28 cellular contexts compared by ENCODE assay signal in genomic region chr1:58794585-58794984, GRCh38.
"Had no signal": no experiment of that assay in that cellular context is flagged by ENCODE, and none has a peak within 500 bp of the region (broad histone marks: within the 10 kb centered on the region; RNA-seq: fewer than 3 reads in every experiment).

No MANE protein-coding gene starts in this region.

- H3K27ac Mint-ChIP-seq: natural killer cell treated with Interleukin-12 subunit alpha and Interleukin-12 subunit beta and Interleukin-15 and Interleukin-18, amount 100 ng/mL, for 72 hours; nephron progenitor cell; stimulated activated effector memory CD8-positive, alpha-beta T cell treated with anti-CD3 and anti-CD28 coated beads, Interleukin-12 subunit alpha, Interleukin-12 subunit beta, amount 100 ng/mL, for 72 hours; stimulated activated naive B cell treated with anti-CD40 and anti-IgM and Interleukin-4, amounts not matched to agents 10 μg/mL and 1 μg/mL and 100 μg/mL, for 72 hours; stimulated activated naive CD8-positive, alpha-beta T cell treated with anti-CD3 and anti-CD28 coated beads, Interleukin-15, Interleukin-2, amounts not matched to agents 100 ng/mL and 50 ng/mL, for 24 hours had no signal

- H3K36me3 Mint-ChIP-seq: natural killer cell treated with Interleukin-12 subunit alpha and Interleukin-12 subunit beta and Interleukin-15 and Interleukin-18, amount 100 ng/mL, for 72 hours; stimulated activated effector memory CD8-positive, alpha-beta T cell treated with anti-CD3 and anti-CD28 coated beads, Interleukin-12 subunit alpha, Interleukin-12 subunit beta, amount 100 ng/mL, for 72 hours had no signal

- H3K36me3 ChIP-seq: neutrophil, pancreas, prostate gland, right atrium auricular region, right lobe of liver, sigmoid colon, suprapubic skin, tibial artery, transverse colon, upper lobe of left lung, vagina had no signal

- H3K9me3 Mint-ChIP-seq: natural killer cell treated with Interleukin-12 subunit alpha and Interleukin-12 subunit beta and Interleukin-15 and Interleukin-18, amount 100 ng/mL, for 72 hours; neural crest cell; stimulated activated effector memory CD8-positive, alpha-beta T cell treated with anti-CD3 and anti-CD28 coated beads, Interleukin-12 subunit alpha, Interleukin-12 subunit beta, amount 100 ng/mL, for 72 hours; stimulated activated naive B cell treated with anti-CD40 and anti-IgM and Interleukin-4, amounts not matched to agents 10 μg/mL and 1 μg/mL and 100 μg/mL, for 72 hours; stimulated activated naive CD8-positive, alpha-beta T cell treated with anti-CD3 and anti-CD28 coated beads, Interleukin-15, Interleukin-2, amounts not matched to agents 100 ng/mL and 50 ng/mL, for 24 hours had no signal

- H3K4me1 Mint-ChIP-seq: neural crest cell had no signal

- H3K9me3 ChIP-seq: neutrophil, pancreas, prostate gland, right atrium auricular region, right lobe of liver, sigmoid colon, suprapubic skin, testis, tibial artery, transverse colon, upper lobe of left lung, vagina had no signal

- ATAC-seq: naive thymus-derived CD8-positive, alpha-beta T cell; natural killer cell treated with Interleukin-12 subunit alpha and Interleukin-12 subunit beta and Interleukin-15 and Interleukin-18, amount 100 ng/mL, for 72 hours; pancreas; stimulated activated effector memory CD8-positive, alpha-beta T cell treated with anti-CD3 and anti-CD28 coated beads, Interleukin-12 subunit alpha, Interleukin-12 subunit beta, amount 100 ng/mL, for 72 hours; stimulated activated naive B cell treated with anti-CD40 and anti-IgM and Interleukin-4, amounts not matched to agents 10 μg/mL and 1 μg/mL and 100 μg/mL, for 72 hours had no signal

- H3K27me3 ChIP-seq: pancreas, right atrium auricular region, right lobe of liver, sigmoid colon, suprapubic skin, testis, tibial artery, transverse colon, upper lobe of left lung, vagina had no signal

- H3K27ac ChIP-seq: neutrophil, pancreas, prostate gland, right atrium auricular region, right lobe of liver, sigmoid colon, suprapubic skin, testis, tibial artery, transverse colon, upper lobe of left lung, vagina had no signal

- H3K4me3 Mint-ChIP-seq: naive thymus-derived CD8-positive, alpha-beta T cell; natural killer cell treated with Interleukin-12 subunit alpha and Interleukin-12 subunit beta and Interleukin-15 and Interleukin-18, amount 100 ng/mL, for 72 hours; nephron progenitor cell; neural crest cell; stimulated activated effector memory CD8-positive, alpha-beta T cell treated with anti-CD3 and anti-CD28 coated beads, Interleukin-12 subunit alpha, Interleukin-12 subunit beta, amount 100 ng/mL, for 72 hours; stimulated activated naive B cell treated with anti-CD40 and anti-IgM and Interleukin-4, amounts not matched to agents 10 μg/mL and 1 μg/mL and 100 μg/mL, for 72 hours; stimulated activated naive CD8-positive, alpha-beta T cell treated with anti-CD3 and anti-CD28 coated beads, Interleukin-15, Interleukin-2, amounts not matched to agents 100 ng/mL and 50 ng/mL, for 24 hours had no signal

- H3K4me1 ChIP-seq: pancreas, prostate gland, right atrium auricular region, right lobe of liver, sigmoid colon, testis, tibial artery, transverse colon, vagina had no signal

- H3K4me3 ChIP-seq: pancreas, prostate gland, right atrium auricular region, right lobe of liver, sigmoid colon, suprapubic skin, testis, tibial artery, transverse colon, upper lobe of left lung, vagina had no signal

- H3K27me3 Mint-ChIP-seq: naive thymus-derived CD8-positive, alpha-beta T cell; natural killer cell treated with Interleukin-12 subunit alpha and Interleukin-12 subunit beta and Interleukin-15 and Interleukin-18, amount 100 ng/mL, for 72 hours; stimulated activated naive B cell treated with anti-CD40 and anti-IgM and Interleukin-4, amounts not matched to agents 10 μg/mL and 1 μg/mL and 100 μg/mL, for 72 hours; stimulated activated naive CD8-positive, alpha-beta T cell treated with anti-CD3 and anti-CD28 coated beads, Interleukin-15, Interleukin-2, amounts not matched to agents 100 ng/mL and 50 ng/mL, for 24 hours had no signal

- DNase-seq: naive thymus-derived CD8-positive, alpha-beta T cell; nephron progenitor cell; nucleus accumbens; pancreas; retina; right lobe of liver; sigmoid colon; small intestine; stimulated activated CD4-positive, alpha-beta T cell treated with anti-CD3 and anti-CD28 coated beads, Interleukin-15, amount 100 ng/mL, for 24 hours; stimulated activated CD4-positive, alpha-beta T cell treated with anti-CD3 and anti-CD28 coated beads, Interleukin-2, amount 100 ng/mL, for 24 hours; stimulated activated CD4-positive, alpha-beta T cell treated with anti-CD3 and anti-CD28 coated beads, Interleukin-2, amount 100 ng/mL, for 48 hours; stimulated activated CD4-positive, alpha-beta T cell treated with anti-CD3 and anti-CD28 coated beads, Interleukin-4, amount 100 ng/mL, for 24 hours; stimulated activated naive B cell treated with anti-CD40 and anti-IgM and Interleukin-4, amounts not matched to agents 10 μg/mL and 1 μg/mL and 100 μg/mL, for 72 hours; stimulated activated naive CD4-positive, alpha-beta T cell treated with Interleukin-2 at 50 U/mL for 16 hours; substantia nigra; testis; tibial artery; transverse colon; upper lobe of left lung had no signal
